ENCODE assay signal across 26 cellular contexts in genomic region chr6:87840324-87840723, GRCh38.
"Had no signal": no experiment of that assay in that cellular context is flagged by ENCODE, and none has a peak within 500 bp of the region (broad histone marks: within the 10 kb centered on the region; RNA-seq: fewer than 3 reads in every experiment).

No MANE protein-coding gene starts in this region.

- FAIRE-seq: urothelium cell line had no signal

- H3K36me3 ChIP-seq: stomach, suprapubic skin, thoracic aorta, thyroid gland, tibial artery, tibial nerve, transverse colon, upper lobe of left lung, vagina had no signal

- H3K4me1 ChIP-seq: stomach, suprapubic skin, testis, thyroid gland, tibial artery, tibial nerve, transverse colon, upper lobe of left lung, vagina had no signal

- ATAC-seq: stimulated activated effector memory CD8-positive, alpha-beta T cell treated with anti-CD3 and anti-CD28 coated beads, Interleukin-12 subunit alpha, Interleukin-12 subunit beta, amount 100 ng/mL, for 72 hours; stimulated activated memory B cell treated with anti-CD40 and anti-IgM and Interleukin-4, amounts not matched to agents 10 μg/mL and 1 μg/mL and 100 μg/mL, for 72 hours; stimulated activated naive B cell treated with anti-CD40 and anti-IgM and Interleukin-4, amounts not matched to agents 10 μg/mL and 1 μg/mL and 100 μg/mL, for 72 hours; stimulated activated naive CD8-positive, alpha-beta T cell treated with anti-CD3 and anti-CD28 coated beads, Interleukin-15, amount 100 ng/mL, for 72 hours; stimulated activated naive CD8-positive, alpha-beta T cell treated with anti-CD3 and anti-CD28 coated beads, Interleukin-15, Interleukin-2, amounts not matched to agents 100 U/mL and 50 U/mL, for 24 hours had no signal

- H3K9me3 ChIP-seq: suprapubic skin, testis, thyroid gland, tibial nerve, transverse colon, vagina had no signal

- H3K27me3 ChIP-seq: stomach, suprapubic skin, testis, thyroid gland, tibial artery, tibial nerve, transverse colon, upper lobe of left lung, vagina had no signal

- H3K4me3 ChIP-seq: stomach, suprapubic skin, testis, thoracic aorta, thyroid gland, tibial artery, tibial nerve, transverse colon, upper lobe of left lung, vagina had no signal

- H3K27ac ChIP-seq: stomach, suprapubic skin, testis, thoracic aorta, thyroid gland, tibial artery, tibial nerve, transverse colon, upper lobe of left lung, vagina had no signal

- DNase-seq: stimulated activated CD4-positive, alpha-beta T cell treated with anti-CD3 and anti-CD28 coated beads, Interleukin-2, amount 100 ng/mL, for 24 hours; stimulated activated CD4-positive, alpha-beta T cell treated with anti-CD3 and anti-CD28 coated beads, Interleukin-2, amount 100 ng/mL, for 48 hours; stimulated activated CD4-positive, alpha-beta T cell treated with anti-CD3 and anti-CD28 coated beads, Interleukin-4, amount 100 ng/mL, for 1 hour; stimulated activated CD4-positive, alpha-beta T cell treated with anti-CD3 and anti-CD28 coated beads, Interleukin-4, amount 100 ng/mL, for 24 hours; stimulated activated CD4-positive, alpha-beta T cell treated with anti-CD3 and anti-CD28 coated beads, Interleukin-4, amount 100 ng/mL, for 4 hours; stimulated activated CD8-positive, alpha-beta memory T cell treated with anti-CD3 and anti-CD28 coated beads, Interleukin-4, amount 100 ng/mL, for 48 hours; stimulated activated naive B cell treated with anti-CD40 and anti-IgM and Interleukin-4, amounts not matched to agents 10 μg/mL and 1 μg/mL and 100 μg/mL, for 72 hours; stimulated activated naive CD4-positive, alpha-beta T cell; stimulated activated naive CD4-positive, alpha-beta T cell treated with Interleukin-2 at 50 U/mL for 16 hours; stimulated activated naive CD8-positive, alpha-beta T cell treated with anti-CD3 and anti-CD28 coated beads, Interleukin-15, amount 100 ng/mL, for 72 hours; stimulated activated naive CD8-positive, alpha-beta T cell treated with anti-CD3 and anti-CD28 coated beads, Interleukin-15, Interleukin-2, amounts not matched to agents 100 U/mL and 50 U/mL, for 24 hours; stomach; substantia nigra; testis; thyroid gland; tibial artery; transverse colon; trophoblast cell had no signal
